In the genomic region with DNA sequence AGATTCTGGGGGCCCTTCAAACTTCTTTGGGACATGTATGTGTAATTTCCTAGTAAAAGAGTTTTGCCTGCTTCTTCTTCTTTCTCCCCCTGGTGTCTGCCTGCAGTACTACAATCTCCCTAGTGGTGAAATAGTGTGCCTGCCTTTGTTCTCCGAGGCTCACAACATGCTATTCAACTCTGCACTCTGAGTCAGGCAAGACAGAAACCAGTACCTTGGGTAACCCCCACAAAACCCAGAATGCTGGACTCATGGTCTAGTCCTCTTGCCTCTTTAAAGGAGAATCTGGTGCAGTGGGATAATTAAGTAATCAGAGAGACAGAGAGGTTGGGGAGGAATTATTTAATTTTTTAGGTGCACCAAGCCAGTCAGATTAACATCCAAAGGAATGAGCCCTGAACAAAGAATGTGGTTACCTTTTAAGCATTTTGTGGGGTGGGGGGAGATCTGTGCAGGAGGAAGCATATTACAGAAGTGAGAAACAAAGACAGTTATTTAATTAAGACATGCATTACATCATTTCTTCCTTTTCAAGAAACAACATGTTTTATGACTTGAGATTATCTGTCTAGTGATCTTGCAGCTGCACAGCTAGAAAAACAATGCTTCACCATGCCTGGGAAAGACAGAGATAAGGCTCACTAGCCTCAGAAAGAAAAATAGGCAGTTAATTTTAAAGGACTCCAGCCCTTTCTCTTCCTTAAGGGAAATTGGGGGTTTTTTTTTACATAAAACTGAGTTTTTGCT, we compare ENCODE assay signal across 3 cellular contexts.
A peak's percentile ranks its signal among the peaks of the same experiment; 100 is the strongest.
TF ChIP-seq lines count a peak whose summit lies in the region.

No MANE protein-coding gene starts in this region.

TF ChIP-seq in GM12891, 5 proteins besides CTCF, POLR2A, EP300 and RAD21:
- peak; percentile 82 for TF ChIP-seq SPI1 (IDR thresholded peaks at IDR 0.05; ENCODE audit: low read depth, low read length)
- TF ChIP-seq POLR2AphosphoS5 (IDR thresholded peaks at IDR 0.05; ENCODE audit: low read depth, low read length): no peak

TF ChIP-seq in HCT116, 20 proteins besides CTCF, POLR2A, EP300 and RAD21:
- TF ChIP-seq CBX3 (IDR thresholded peaks at IDR 0.05; ENCODE audit: low read depth) (peak; percentile 42), ZBTB33 (IDR thresholded peaks at IDR 0.05; ENCODE audit: extremely low read depth, insufficient replicate concordance, low read length) (no peak), POLR2AphosphoS5 (IDR thresholded peaks at IDR 0.05; ENCODE audit: low read depth, low read length) (no peak)
TF ChIP-seq in HCT116: peak in this region for 1.

TF ChIP-seq in HepG2, 621 proteins besides CTCF, POLR2A, EP300 and RAD21:
- TF ChIP-seq SMC3 (IDR thresholded peaks at IDR 0.05; ENCODE audit: low read length) (peak; percentile 60; the same call in 1 of the 2 replicates), STAG1 (CRISPR knock-in tag; IDR thresholded peaks at IDR 0.05) (peak; percentile 27; the same call in 1 of the 2 replicates), CCDC6 (CRISPR knock-in tag; IDR thresholded peaks at IDR 0.05) (no peak), ZNF776 (CRISPR knock-in tag; IDR thresholded peaks at IDR 0.05) (no peak)
